In the genomic region with DNA sequence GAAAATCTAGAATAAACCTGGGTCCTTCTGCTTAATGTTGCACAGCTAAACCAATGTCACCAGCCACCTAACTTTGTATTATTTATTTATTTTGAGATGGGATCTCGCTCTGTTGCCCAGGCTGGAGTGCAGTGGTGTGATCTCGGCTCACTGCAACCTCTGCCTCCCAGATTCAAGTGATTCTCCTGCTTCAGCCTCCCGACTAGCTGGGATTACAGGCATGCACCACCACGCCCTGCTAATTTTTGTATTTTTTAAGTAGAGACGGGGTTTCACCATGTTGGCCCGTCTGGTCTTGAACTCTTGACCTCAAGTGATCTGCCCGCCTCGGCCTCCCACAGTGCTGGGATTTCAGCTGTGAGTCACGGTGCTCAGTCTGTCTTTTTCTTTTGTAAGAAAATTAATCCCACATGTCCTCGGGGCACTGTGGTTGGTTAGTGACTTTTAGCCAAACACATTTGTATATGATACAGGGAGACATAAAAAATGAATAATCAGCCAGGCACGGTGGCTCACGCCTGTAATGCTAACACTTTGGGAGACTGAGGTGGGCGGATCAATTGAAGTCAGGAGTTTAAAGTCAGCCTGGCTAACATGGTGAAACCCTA, we compare ENCODE assay signal across 1 cellular context.
A peak's percentile ranks its signal among the peaks of the same experiment; 100 is the strongest.
TF ChIP-seq lines count a peak whose summit lies in the region.

No MANE protein-coding gene starts in this region.

TF ChIP-seq in K562, 482 proteins besides CTCF, POLR2A, EP300 and RAD21:
- TF ChIP-seq ZNF121 (CRISPR knock-in tag; conservative IDR thresholded peaks at IDR 0.05), result peak; percentile 72
